16 cellular contexts compared by ENCODE assay signal in the genomic region with DNA sequence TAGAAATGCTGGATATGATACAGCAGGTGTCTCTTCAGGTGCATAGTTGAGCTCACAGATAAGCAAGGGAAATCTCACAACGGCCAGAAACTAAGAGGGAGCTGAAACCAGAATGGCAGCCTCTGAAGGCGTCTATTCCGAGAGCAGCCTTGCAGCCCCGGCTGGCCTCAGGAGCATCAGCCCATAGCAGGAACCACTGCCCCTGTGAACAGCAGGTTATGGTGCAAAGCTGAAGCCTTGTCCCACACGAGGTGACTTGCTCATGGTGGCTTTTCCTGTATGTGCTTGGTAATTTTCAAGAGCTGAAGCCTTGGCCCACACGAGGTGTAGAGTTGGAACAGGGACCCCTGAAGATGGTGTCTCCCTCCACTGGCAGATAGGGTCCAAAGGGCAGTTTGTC.
"Had no signal": no experiment of that assay in that cellular context is flagged by ENCODE, and none has a peak within 500 bp of the region (broad histone marks: within the 10 kb centered on the region; RNA-seq: fewer than 3 reads in every experiment).

No MANE protein-coding gene starts in this region.

- H3K27me3 ChIP-seq: gastroesophageal sphincter, heart right ventricle, left lung had no signal

- H3K9me3 ChIP-seq: gastroesophageal sphincter, heart right ventricle, left lung had no signal

- H3K27ac ChIP-seq: gastroesophageal sphincter, heart right ventricle, left lung had no signal

- H3K4me1 ChIP-seq: left lung had no signal

- ATAC-seq: activated CD8-positive, alpha-beta T cell treated with anti-CD3 and anti-CD28 coated beads for 36 hours; activated T-cell treated with anti-CD3 and anti-CD28 coated beads, Interleukin-2, amount 50 U/mL, for 72 hours; gastroesophageal sphincter; left lung; naive thymus-derived CD8-positive, alpha-beta T cell; stimulated activated effector memory CD8-positive, alpha-beta T cell treated with anti-CD3 and anti-CD28 coated beads, Interleukin-12 subunit alpha, Interleukin-12 subunit beta, amount 100 ng/mL, for 72 hours; WTC11 had no signal

- DNase-seq: activated CD4-positive, alpha-beta T cell treated with anti-CD3 and anti-CD28 coated beads for 48 hours; activated CD8-positive, alpha-beta T cell treated with anti-CD3 and anti-CD28 coated beads for 36 hours; activated naive CD4-positive, alpha-beta T cell; activated naive CD8-positive, alpha-beta T cell treated with anti-CD3 and anti-CD28 coated beads, Interleukin-2, amount 10 ng/mL, durations not matched to agents 7 days and 5 days; activated T-cell treated with anti-CD3 and anti-CD28 coated beads, Interleukin-2, amount 50 U/mL, for 72 hours; cerebellar nuclear complex; effector CD8-positive, alpha-beta T cell; erythroblast; heart right ventricle; naive thymus-derived CD8-positive, alpha-beta T cell; right cardiac atrium; stimulated activated CD4-positive, alpha-beta T cell treated with anti-CD3 and anti-CD28 coated beads, Interleukin-12 subunit alpha, Interleukin-12 subunit beta, amount 100 ng/mL, for 4 hours had no signal

- H3K4me3 ChIP-seq: gastroesophageal sphincter, heart right ventricle, left lung had no signal
